In genomic region chr1:232990729-232991128, GRCh38 we compare ENCODE assay signal across 30 cellular contexts.
"Had no signal": no experiment of that assay in that cellular context is flagged by ENCODE, and none has a peak within 500 bp of the region (broad histone marks: within the 10 kb centered on the region; RNA-seq: fewer than 3 reads in every experiment).

No MANE protein-coding gene starts in this region.

- DNase-seq: cerebellar nuclear complex; effector CD8-positive, alpha-beta T cell; erythroblast; esophagus squamous epithelium; foreskin melanocyte; glutamatergic neuron; heart right ventricle; hippocampal formation; left cardiac atrium; left lung; mesenchymal stem cell; midbrain; naive thymus-derived CD4-positive, alpha-beta T cell; nucleus accumbens; ovary; posterior cingulate gyrus; psoas muscle; right cardiac atrium; sigmoid colon; stimulated activated CD4-positive, alpha-beta T cell treated with anti-CD3 and anti-CD28 coated beads, Interleukin-2, amount 100 ng/mL, for 24 hours; stimulated activated CD4-positive, alpha-beta T cell treated with anti-CD3 and anti-CD28 coated beads, Interleukin-4, amount 100 ng/mL, for 24 hours; stimulated activated naive B cell treated with anti-CD40 and anti-IgM and Interleukin-4, amounts not matched to agents 10 μg/mL and 1 μg/mL and 100 μg/mL, for 72 hours; substantia nigra; testis; tibial artery; upper lobe of left lung; uterus had no signal

- H3K4me2 ChIP-seq: neural progenitor cell had no signal

- H3K4me3 Mint-ChIP-seq: dendritic cell treated with granulocyte-macrophage colony-stimulating factor and Interleukin-4, amounts not matched to agents 40 ng/mL and 50 ng/mL, for 4 days; naive thymus-derived CD4-positive, alpha-beta T cell; nephron; neural progenitor cell; stimulated activated naive B cell treated with anti-CD40 and anti-IgM and Interleukin-4, amounts not matched to agents 10 μg/mL and 1 μg/mL and 100 μg/mL, for 72 hours had no signal

- H3K27ac Mint-ChIP-seq: dendritic cell treated with granulocyte-macrophage colony-stimulating factor and Interleukin-4, amounts not matched to agents 40 ng/mL and 50 ng/mL, for 4 days; nephron; neural progenitor cell; stimulated activated naive B cell treated with anti-CD40 and anti-IgM and Interleukin-4, amounts not matched to agents 10 μg/mL and 1 μg/mL and 100 μg/mL, for 72 hours had no signal

- H3K4me3 ChIP-seq: esophagus squamous epithelium, heart right ventricle, left lung, neural progenitor cell, ovary, psoas muscle, sigmoid colon, testis, tibial artery, upper lobe of left lung, uterus had no signal

- H3K27ac ChIP-seq: esophagus squamous epithelium, heart right ventricle, left lung, neural progenitor cell, ovary, psoas muscle, sigmoid colon, testis, tibial artery, upper lobe of left lung, uterus had no signal

- H3K27me3 Mint-ChIP-seq: dendritic cell treated with granulocyte-macrophage colony-stimulating factor and Interleukin-4, amounts not matched to agents 40 ng/mL and 50 ng/mL, for 4 days; naive thymus-derived CD4-positive, alpha-beta T cell; stimulated activated naive B cell treated with anti-CD40 and anti-IgM and Interleukin-4, amounts not matched to agents 10 μg/mL and 1 μg/mL and 100 μg/mL, for 72 hours had no signal

- H3K4me1 Mint-ChIP-seq: stimulated activated naive B cell treated with anti-CD40 and anti-IgM and Interleukin-4, amounts not matched to agents 10 μg/mL and 1 μg/mL and 100 μg/mL, for 72 hours had no signal

- H3K9me3 ChIP-seq: ovary, psoas muscle, testis, tibial artery, uterus had no signal

- H2AFZ ChIP-seq: neural progenitor cell had no signal

- H3K9ac ChIP-seq: neural progenitor cell had no signal

- H3K36me3 ChIP-seq: heart right ventricle, neural progenitor cell, ovary, sigmoid colon, upper lobe of left lung, uterus had no signal

- H3K27me3 ChIP-seq: esophagus squamous epithelium, heart right ventricle, left lung, neural progenitor cell, ovary, sigmoid colon, testis, tibial artery, upper lobe of left lung, uterus had no signal

- ATAC-seq: left cardiac atrium; left lung; naive thymus-derived CD4-positive, alpha-beta T cell; psoas muscle; right cardiac atrium; stimulated activated naive B cell treated with anti-CD40 and anti-IgM and Interleukin-4, amounts not matched to agents 10 μg/mL and 1 μg/mL and 100 μg/mL, for 72 hours had no signal

- H3K4me1 ChIP-seq: esophagus squamous epithelium, left lung, neural progenitor cell, sigmoid colon, testis, tibial artery, upper lobe of left lung, uterus had no signal
